In genomic region chr10:62456611-62457101, GRCh38 we compare ENCODE assay signal across 9 cellular contexts.
DNase-seq lines count a peak whose midpoint lies in the region; ATAC-seq and TF ChIP-seq lines count a peak whose summit lies in the region.
"Had no signal": no experiment of that assay in that cellular context is flagged by ENCODE, and none has a peak within 500 bp of the region (broad histone marks: within the 10 kb centered on the region; RNA-seq: fewer than 3 reads in every experiment).

No MANE protein-coding gene starts in this region.

- no peaks in the 10 kb centered on the region for H3K27me3 ChIP-seq in mesendoderm (ENCODE audit: insufficient read depth, low read length, poor library complexity)
- H3K27me3 ChIP-seq: hepatocyte had no signal

- no peak overlapping the region for H3K4me2 ChIP-seq in mesendoderm (ENCODE audit: low read length)
- H3K4me2 ChIP-seq: hepatocyte had no signal

- H3K18ac ChIP-seq in mesendoderm (ENCODE audit: low read length): no peak overlapping the region

- H3K4me1 Mint-ChIP-seq in progenitor cell of endocrine pancreas (ENCODE audit: low read depth): peaks cover 6% of the 10 kb centered on the region

- ATAC-seq in HG02981 (IDR thresholded peaks at IDR 0.05; ENCODE audit: unreplicated experiment): peak; percentile 98

- H3K56ac ChIP-seq in mesendoderm (ENCODE audit: low read length): no peak overlapping the region

- H2BK120ac ChIP-seq in mesendoderm (ENCODE audit: low read depth, low read length): no peak overlapping the region

- H3K4me1 ChIP-seq in mesendoderm (ENCODE audit: control insufficient read depth, low read depth, low read length): no peaks in the 10 kb centered on the region

- no peak overlapping the region for H3K23ac ChIP-seq in mesendoderm (ENCODE audit: low read length)

- no peak overlapping the region for H3K27ac ChIP-seq in mesendoderm (ENCODE audit: low read depth, low read length)
- H3K27ac ChIP-seq: hepatocyte had no signal

- H3K9ac ChIP-seq in mesendoderm (ENCODE audit: low read length): no peak overlapping the region

- no peak overlapping the region for H3K4me3 Mint-ChIP-seq in progenitor cell of endocrine pancreas (ENCODE audit: low read depth)

- H3K79me1 ChIP-seq in mesendoderm (ENCODE audit: low read length): no peaks in the 10 kb centered on the region

- no peak overlapping the region for H4K8ac ChIP-seq in mesendoderm (ENCODE audit: low read depth, low read length)

- H3K27me3 Mint-ChIP-seq in progenitor cell of endocrine pancreas: no peaks in the 10 kb centered on the region

- H3K4me3 ChIP-seq in AG09309 (ENCODE audit: control insufficient read depth, low read depth, low read length) (no peak overlapping the region), mesendoderm (ENCODE audit: low read length) (no peak overlapping the region)
- H3K4me3 ChIP-seq: hepatocyte had no signal

- no peak overlapping the region for H2BK15ac ChIP-seq in mesendoderm (replicated peaks; ENCODE audit: low read depth)

- no peak overlapping the region for H2AK5ac ChIP-seq in mesendoderm (ENCODE audit: low read length)

- H3K36me3 Mint-ChIP-seq in progenitor cell of endocrine pancreas (ENCODE audit: insufficient read depth): no peaks in the 10 kb centered on the region

- no peak overlapping the region for H3K27ac Mint-ChIP-seq in progenitor cell of endocrine pancreas

- no peak for TF ChIP-seq CTCF in AG09309 (IDR thresholded peaks at IDR 0.05; ENCODE audit: control insufficient read depth, insufficient read depth, low read depth, low read length, missing control alignments)
- TF ChIP-seq CTCF in progenitor cell of endocrine pancreas (IDR thresholded peaks at IDR 0.05; ENCODE audit: unreplicated experiment): no peak

- WGBS in mesendoderm (ENCODE audit: extremely low coverage, insufficient coverage, low lambda C conversion rate): no CpG with 5 or more reads among the region's 5 CpGs

- no peaks in the 10 kb centered on the region for H3K36me3 ChIP-seq in mesendoderm (ENCODE audit: control insufficient read depth, insufficient read depth, low read length)

- H3K4ac ChIP-seq in mesendoderm (ENCODE audit: low read depth, low read length): no peak overlapping the region

- no peaks in the 10 kb centered on the region for H3K9me3 Mint-ChIP-seq in progenitor cell of endocrine pancreas (ENCODE audit: low read depth)

- H3K79me2 ChIP-seq in mesendoderm (ENCODE audit: control insufficient read depth, insufficient read depth, low read length): no peaks in the 10 kb centered on the region
- H3K79me2 ChIP-seq: hepatocyte had no signal

- no peak overlapping the region for H4K5ac ChIP-seq in mesendoderm (ENCODE audit: low read length)

- no peak overlapping the region for H2BK5ac ChIP-seq in mesendoderm (ENCODE audit: low read length)

- peak; percentile 55 for DNase-seq in AG09309 (ENCODE audit: low read depth)
- peak; percentile 49 for DNase-seq in GM19238 (ENCODE audit: insufficient read length, low spot score)
- peak; percentile 9 for DNase-seq in SIG-M5 (lab: John Stamatoyannopoulos, UW)
- DNase-seq in mesendoderm: no peak
- no peak for DNase-seq in stimulated activated CD4-positive, alpha-beta T cell treated with anti-CD3 and anti-CD28 coated beads, Interleukin-2, amount 100 ng/mL, for 48 hours
- no peak for DNase-seq in epidermal melanocyte (ENCODE audit: insufficient read length, low spot score)
- no peak for DNase-seq in progenitor cell of endocrine pancreas (ENCODE audit: low spot score, unreplicated experiment)

Comparison
In these comparisons a context has a peak if more than half of its experiments do, and no peak if none do; other contexts are left out.
1. DNase-seq: peak in AG09309 (single experiment), GM19238 (single experiment) and SIG-M5 (single experiment); none in mesendoderm (single experiment), stimulated activated CD4-positive, alpha-beta T cell treated with anti-CD3 and anti-CD28 coated beads, Interleukin-2, amount 100 ng/mL, for 48 hours (0 of 2), epidermal melanocyte (single experiment) and progenitor cell of endocrine pancreas (single experiment).